Comparison of ENCODE assay signal across 21 cellular contexts in the genomic region with DNA sequence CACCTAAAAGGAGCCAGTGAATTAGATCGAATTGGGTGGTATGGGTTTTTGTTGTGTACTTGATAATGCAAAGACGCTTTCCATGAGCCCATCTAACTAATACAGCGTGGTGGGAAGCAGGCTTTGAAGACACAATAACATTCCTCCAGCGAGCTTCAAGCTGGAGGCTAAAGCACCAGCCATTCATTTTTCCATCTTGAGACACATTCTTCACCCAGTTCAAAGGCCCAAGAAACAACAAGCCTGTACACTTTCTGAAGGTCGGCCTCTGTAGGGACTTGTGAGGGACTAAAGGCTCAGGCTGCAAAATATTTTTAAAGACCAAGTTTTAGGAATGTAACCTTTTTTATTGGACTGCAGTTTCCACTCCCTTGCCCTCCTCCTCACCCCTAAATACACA. TPM values are rescaled to one million over a fixed set of nuclear protein-coding genes. Genes with fewer than 3 reads are reported as not detected.
DNase-seq lines count a peak whose midpoint lies in the region; ATAC-seq and TF ChIP-seq lines count a peak whose summit lies in the region.
"Had no signal": no experiment of that assay in that cellular context is flagged by ENCODE, and none has a peak within 500 bp of the region (broad histone marks: within the 10 kb centered on the region; RNA-seq: fewer than 3 reads in every experiment).

No MANE protein-coding gene starts in this region.

- POLR2A ChIA-PET in AG04450 (lab: Yijun Ruan, JAX): interaction anchor here (0.5 to 1.7 kb wide), 5 partner anchors 8 to 594 kb away, joined by 3 to 9 read pairs (median 5); no protein-coding TSS in a partner anchor

- H3K9ac ChIP-seq in neural progenitor cell: no peak overlapping the region

- no peak for DNase-seq in AG04450 (ENCODE audit: low read depth, low spot score)
- no peak for DNase-seq in ascending aorta (ENCODE audit: low spot score in 2 of 2)
- DNase-seq in fibroblast of villous mesenchyme (ENCODE audit: low read depth): peak; percentile 56
- peak; percentile 43 for DNase-seq in neural progenitor cell (ENCODE audit: low spot score)
- DNase-seq in 8988T: no peak
- no peak for DNase-seq in SW 1271 (lab: John Stamatoyannopoulos, UW)
- no peak for DNase-seq in endothelial cell (ENCODE audit: low spot score)
- DNase-seq: activated CD4-positive, alpha-beta T cell treated with anti-CD3 and anti-CD28 coated beads, Interleukin-2, amount 50 U/mL, for 1 hour; aorta; erythroblast; GF-D8; H9; lower lobe of right lung; naive thymus-derived CD4-positive, alpha-beta T cell; NCI-H1436; NCI-H526; SHP77; stimulated activated CD8-positive, alpha-beta memory T cell treated with anti-CD3 and anti-CD28 coated beads, Interleukin-4, amount 100 ng/mL, for 48 hours had no signal

- H3K4me3 ChIP-seq in AG04450 (ENCODE audit: low read depth, low read length) (no peak overlapping the region), ascending aorta (no peak overlapping the region), fibroblast of villous mesenchyme (ENCODE audit: low read depth, low read length) (no peak overlapping the region), neural progenitor cell (no peak overlapping the region)
- H3K4me3 ChIP-seq: lower lobe of right lung had no signal

- H3K36me3 Mint-ChIP-seq in neural progenitor cell (peaks cover 56% of the 10 kb centered on the region), endothelial cell (ENCODE audit: low read depth, unreplicated experiment) (no peaks in the 10 kb centered on the region)
- H3K36me3 Mint-ChIP-seq: CD14-positive monocyte had no signal

- intact Hi-C loops in ascending aorta (cut with DNase I): no loop called here

- H3K27ac ChIP-seq in AG04450 (ENCODE audit: low read depth, low read length): peak overlapping the region; percentile 77
- H3K27ac ChIP-seq in ascending aorta: peak overlapping the region; percentile 50 to 66
- no peak overlapping the region for H3K27ac ChIP-seq in neural progenitor cell
- H3K27ac ChIP-seq: lower lobe of right lung had no signal

- H3K4me3 Mint-ChIP-seq in neural progenitor cell (no peak overlapping the region), endothelial cell (ENCODE audit: unreplicated experiment) (no peak overlapping the region)
- H3K4me3 Mint-ChIP-seq: CD14-positive monocyte; dendritic cell treated with granulocyte-macrophage colony-stimulating factor and Interleukin-4, amounts not matched to agents 40 ng/mL and 50 ng/mL, for 4 days; H9 had no signal

- H3K36me3 ChIP-seq in ascending aorta (no peaks in the 10 kb centered on the region), neural progenitor cell (no peaks in the 10 kb centered on the region)
- H3K36me3 ChIP-seq: lower lobe of right lung had no signal

- H3K27me3 ChIP-seq in AG04450 (ENCODE audit: control insufficient read depth, insufficient read depth, low read length) (no peaks in the 10 kb centered on the region), ascending aorta (no peaks in the 10 kb centered on the region), neural progenitor cell (no peaks in the 10 kb centered on the region)

- CTCF ChIA-PET in AG04450 (lab: Charles Lee): no interaction called here

- H3K9me3 ChIP-seq in AG04450 (ENCODE audit: control insufficient read depth, insufficient read depth, low read length) (0 out of 2 replicates have a peak, but pooled peaks cover 3% of the 10 kb centered on the region), ascending aorta (peaks cover 0 to 3% of the 10 kb centered on the region in 2 donors), neural progenitor cell (ENCODE audit: low read depth) (no peaks in the 10 kb centered on the region)
- H3K9me3 ChIP-seq: lower lobe of right lung had no signal

- no peaks in the 10 kb centered on the region for H3F3A ChIP-seq in neural progenitor cell (ENCODE audit: low read depth)

- no peak for ATAC-seq in activated CD4-positive, CD25-positive, alpha-beta regulatory T cell treated with anti-CD3 and anti-CD28 coated beads, Interleukin-2, amount 50 U/mL, for 24 hours
- ATAC-seq: naive thymus-derived CD4-positive, alpha-beta T cell had no signal

- no peak overlapping the region for H2AFZ ChIP-seq in neural progenitor cell (replicated peaks)

- no peaks in the 10 kb centered on the region for H4K20me1 ChIP-seq in neural progenitor cell (ENCODE audit: low read depth)

- H3K27me3 Mint-ChIP-seq in neural progenitor cell (ENCODE audit: insufficient read depth, low read depth) (peaks cover 7% of the 10 kb centered on the region), endothelial cell (ENCODE audit: unreplicated experiment) (no peaks in the 10 kb centered on the region)

- H3K27ac Mint-ChIP-seq in neural progenitor cell: peak overlapping the region; percentile 90
- no peak overlapping the region for H3K27ac Mint-ChIP-seq in endothelial cell (ENCODE audit: unreplicated experiment)
- H3K27ac Mint-ChIP-seq: CD14-positive monocyte; dendritic cell treated with granulocyte-macrophage colony-stimulating factor and Interleukin-4, amounts not matched to agents 40 ng/mL and 50 ng/mL, for 4 days had no signal

- H3K4me2 ChIP-seq in neural progenitor cell: no peak overlapping the region

- peaks cover 17% of the 10 kb centered on the region for H3K4me1 Mint-ChIP-seq in neural progenitor cell
- no peaks in the 10 kb centered on the region for H3K4me1 Mint-ChIP-seq in endothelial cell (ENCODE audit: unreplicated experiment)
- H3K4me1 Mint-ChIP-seq: CD14-positive monocyte had no signal

- peaks cover 25% of the 10 kb centered on the region for H3K79me2 ChIP-seq in neural progenitor cell (ENCODE audit: low read depth)

- H3K9me3 Mint-ChIP-seq in neural progenitor cell (peaks cover 32% of the 10 kb centered on the region), endothelial cell (ENCODE audit: unreplicated experiment) (no peaks in the 10 kb centered on the region)
- H3K9me3 Mint-ChIP-seq: dendritic cell treated with granulocyte-macrophage colony-stimulating factor and Interleukin-4, amounts not matched to agents 40 ng/mL and 50 ng/mL, for 4 days had no signal

- H3K4me1 ChIP-seq in ascending aorta (peaks cover 5 to 6% of the 10 kb centered on the region in 2 donors), neural progenitor cell (peaks cover 12% of the 10 kb centered on the region)

- TF ChIP-seq CTCF in AG04450 (IDR thresholded peaks at IDR 0.05; ENCODE audit: low read depth, low read length) (no peak), ascending aorta (IDR thresholded peaks at IDR 0.05) (no peak), fibroblast of villous mesenchyme (IDR thresholded peaks at IDR 0.05; ENCODE audit: insufficient read depth, low read depth, low read length) (no peak), neural progenitor cell (IDR thresholded peaks at IDR 0.05) (no peak), endothelial cell (IDR thresholded peaks at IDR 0.05; ENCODE audit: unreplicated experiment) (no peak)

RNA-seq across cellular contexts. Expression of a gene that starts 18.1 kb away (rescaled TPM):
- 32.9 and 36.6 TPM in 2 replicates for polyA plus RNA-seq in AG04450 (2011; rRNA removed)
- 68.0 and 68.9 TPM in 2 replicates for polyA minus RNA-seq in AG04450 (2011; rRNA and poly(A)+ RNA removed)
- 18.6 TPM for total RNA-seq in ascending aorta
- total RNA-seq in fibroblast of villous mesenchyme: 33.2 and 33.8 TPM in 2 replicates
- 8.4 and 13.0 TPM in 2 replicates for total RNA-seq in neural progenitor cell (ENCODE audit: low replicate concordance)
- total RNA-seq in endothelial cell (ENCODE audit: unreplicated experiment): 0.72 TPM

RNA-seq across cellular contexts. Expression of a gene that starts 54.4 kb away (rescaled TPM):
- polyA plus RNA-seq in AG04450 (2011; rRNA removed): 39.4 and 48.7 TPM in 2 replicates
- 49.6 and 75.9 TPM in 2 replicates for polyA minus RNA-seq in AG04450 (2011; rRNA and poly(A)+ RNA removed)
- total RNA-seq in ascending aorta (3.7 TPM), fibroblast of villous mesenchyme (18.7 and 38.9 TPM in 2 replicates), neural progenitor cell (ENCODE audit: low replicate concordance) (13.8 and 15.1 TPM in 2 replicates), endothelial cell (ENCODE audit: unreplicated experiment) (21.9 TPM)

Comparison
In these comparisons a context has a peak if more than half of its experiments do, and no peak if none do; other contexts are left out.
1. DNase-seq: peak in fibroblast of villous mesenchyme (single experiment) and neural progenitor cell (single experiment); none in AG04450 (single experiment), ascending aorta (0 of 2), 8988T (single experiment), SW 1271 (0 of 2) and endothelial cell (single experiment).